In the genomic region with DNA sequence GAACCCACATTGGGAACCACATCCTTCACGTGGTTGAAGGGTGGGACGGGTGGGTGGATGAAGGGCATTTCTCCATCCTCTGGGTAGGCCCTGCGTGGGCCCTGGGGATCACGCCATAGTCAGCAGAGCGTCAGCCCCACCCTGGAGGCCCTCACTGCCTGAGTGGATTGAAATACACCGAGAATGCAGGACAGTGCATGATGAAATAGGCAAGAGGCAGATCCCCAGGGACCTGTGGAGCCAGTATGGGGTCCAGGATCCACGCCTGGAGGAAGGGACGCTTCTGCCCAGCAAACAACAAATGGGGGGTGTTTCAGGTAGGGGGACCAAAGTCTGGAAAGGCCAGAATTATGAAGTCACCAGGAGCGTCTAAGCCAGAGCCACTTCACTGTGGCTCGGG, we compare ENCODE assay signal across 1 cellular context.
TF ChIP-seq lines count a peak whose summit lies in the region.

No MANE protein-coding gene starts in this region.

TF ChIP-seq in H1, 55 proteins besides CTCF, POLR2A, EP300 and RAD21:
- no peak for TF ChIP-seq CREB1 (IDR thresholded peaks at IDR 0.05)
- TF ChIP-seq, protein P1, sequence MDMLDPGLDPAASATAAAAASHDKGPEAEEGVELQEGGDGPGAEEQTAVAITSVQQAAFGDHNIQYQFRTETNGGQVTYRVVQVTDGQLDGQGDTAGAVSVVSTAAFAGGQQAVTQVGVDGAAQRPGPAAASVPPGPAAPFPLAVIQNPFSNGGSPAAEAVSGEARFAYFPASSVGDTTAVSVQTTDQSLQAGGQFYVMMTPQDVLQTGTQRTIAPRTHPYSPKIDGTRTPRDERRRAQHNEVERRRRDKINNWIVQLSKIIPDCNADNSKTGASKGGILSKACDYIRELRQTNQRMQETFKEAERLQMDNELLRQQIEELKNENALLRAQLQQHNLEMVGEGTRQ (IDR thresholded peaks at IDR 0.05; ENCODE audit: low read length): no peak
- TF ChIP-seq JUN (IDR thresholded peaks at IDR 0.05; ENCODE audit: low read depth, low read length): no peak
- no peak for TF ChIP-seq TAF7 (optimal IDR thresholded peaks at IDR 0.05; ENCODE audit: borderline replicate concordance, low read depth, low read length)
- TF ChIP-seq, protein P2, sequence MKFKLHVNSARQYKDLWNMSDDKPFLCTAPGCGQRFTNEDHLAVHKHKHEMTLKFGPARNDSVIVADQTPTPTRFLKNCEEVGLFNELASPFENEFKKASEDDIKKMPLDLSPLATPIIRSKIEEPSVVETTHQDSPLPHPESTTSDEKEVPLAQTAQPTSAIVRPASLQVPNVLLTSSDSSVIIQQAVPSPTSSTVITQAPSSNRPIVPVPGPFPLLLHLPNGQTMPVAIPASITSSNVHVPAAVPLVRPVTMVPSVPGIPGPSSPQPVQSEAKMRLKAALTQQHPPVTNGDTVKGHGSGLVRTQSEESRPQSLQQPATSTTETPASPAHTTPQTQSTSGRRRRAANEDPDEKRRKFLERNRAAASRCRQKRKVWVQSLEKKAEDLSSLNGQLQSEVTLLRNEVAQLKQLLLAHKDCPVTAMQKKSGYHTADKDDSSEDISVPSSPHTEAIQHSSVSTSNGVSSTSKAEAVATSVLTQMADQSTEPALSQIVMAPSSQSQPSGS (IDR thresholded peaks at IDR 0.05; ENCODE audit: low read length): no peak
- no peak for TF ChIP-seq CBX5 (IDR thresholded peaks at IDR 0.05; ENCODE audit: low read depth, low read length)
- TF ChIP-seq SRF (IDR thresholded peaks at IDR 0.05; ENCODE audit: low read depth, low read length): no peak
- no peak for TF ChIP-seq GTF2F1 (IDR thresholded peaks at IDR 0.05; ENCODE audit: borderline replicate concordance, low read depth, low read length)
- TF ChIP-seq RBBP5 (IDR thresholded peaks at IDR 0.05; ENCODE audit: borderline replicate concordance, low read depth, low read length): no peak
- TF ChIP-seq POLR2AphosphoS5 (IDR thresholded peaks at IDR 0.05; ENCODE audit: low read depth, low read length): no peak
- no peak for TF ChIP-seq RFX5 (IDR thresholded peaks at IDR 0.05; ENCODE audit: borderline replicate concordance, low read depth, low read length)
- no peak for TF ChIP-seq NANOG (IDR thresholded peaks at IDR 0.05; ENCODE audit: insufficient read depth, low read depth, low read length, poor library complexity, severe bottlenecking)
- TF ChIP-seq GABPA (IDR thresholded peaks at IDR 0.05; ENCODE audit: borderline replicate concordance, insufficient read depth, low read length): no peak
